29 cellular contexts compared by ENCODE assay signal in the genomic region with DNA sequence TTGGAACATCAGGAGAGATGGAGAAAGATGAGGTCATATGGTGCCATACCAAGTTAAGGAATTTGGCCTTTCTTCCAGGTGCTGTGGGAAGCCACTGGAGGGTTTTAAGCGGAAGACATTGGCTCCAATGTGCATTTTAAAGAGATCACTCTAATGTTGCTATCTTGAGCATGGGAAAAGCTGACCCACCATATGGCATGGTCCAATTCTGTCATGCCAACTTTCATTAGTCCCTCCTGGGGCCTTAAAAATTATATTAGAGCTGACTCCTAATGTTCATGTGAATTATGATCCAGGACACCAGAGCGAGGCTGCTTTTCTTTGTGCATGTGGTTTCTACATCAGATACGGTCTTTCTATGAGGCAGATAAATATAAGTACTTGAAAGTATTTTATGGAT.
A peak's percentile ranks its signal among the peaks of the same experiment; 100 is the strongest.
DNase-seq lines count a peak whose midpoint lies in the region; ATAC-seq lines count a peak whose summit lies in the region.
"Had no signal": no experiment of that assay in that cellular context is flagged by ENCODE, and none has a peak within 500 bp of the region (broad histone marks: within the 10 kb centered on the region; RNA-seq: fewer than 3 reads in every experiment).

No MANE protein-coding gene starts in this region.

- DNase-seq in G401 (ENCODE audit: low spot score), result peak; percentile 56
- DNase-seq in cerebellar cortex (ENCODE audit: low spot score), result peak; percentile 52
- peak; percentile 3 for DNase-seq in cerebellum (ENCODE audit: low spot score)
- DNase-seq in immature natural killer cell, result no peak
- DNase-seq: 8988T; ACHN; AML-193; BE2C; C1 segment of cervical spinal cord; Caco-2; Calu3; CD4-positive, alpha-beta memory T cell; CD4-positive, alpha-beta T cell; CD4-positive, CD25-positive, alpha-beta regulatory T cell; CD8-positive, alpha-beta memory T cell; CD8-positive, alpha-beta T cell; COR-L47; DMS 273 treated with DMSO at 0.1 percent for 48 hours; DMS153; DMS53; DMS79; DMS79 treated with DMSO at 0.1 percent for 48 hours; DND-41; EL had no signal

- H3K27ac Mint-ChIP-seq in immature natural killer cell, result no peak overlapping the region
- H3K27ac Mint-ChIP-seq: B cell; CD14-positive monocyte; CD4-positive, alpha-beta T cell; CD4-positive, CD25-positive, alpha-beta regulatory T cell; CD8-positive, alpha-beta memory T cell; CD8-positive, alpha-beta T cell had no signal

- no peaks in the 10 kb centered on the region for H3K9me3 Mint-ChIP-seq in immature natural killer cell
- H3K9me3 Mint-ChIP-seq: CD4-positive, alpha-beta T cell; CD8-positive, alpha-beta T cell had no signal

- in situ Hi-C loops in G401 (cut with HindIII; ENCODE audit: low sequenced_read_pairs), result no loop called here

- H3K4me1 Mint-ChIP-seq in immature natural killer cell, result no peaks in the 10 kb centered on the region
- H3K4me1 Mint-ChIP-seq: B cell; CD14-positive monocyte; CD4-positive, alpha-beta memory T cell; CD4-positive, CD25-positive, alpha-beta regulatory T cell; CD8-positive, alpha-beta memory T cell had no signal

- H3K4me3 Mint-ChIP-seq in immature natural killer cell, result no peak overlapping the region
- H3K4me3 Mint-ChIP-seq: B cell; CD14-positive monocyte; CD4-positive, alpha-beta memory T cell; CD4-positive, alpha-beta T cell; CD4-positive, CD25-positive, alpha-beta regulatory T cell; CD8-positive, alpha-beta memory T cell; CD8-positive, alpha-beta T cell had no signal

- H3K36me3 Mint-ChIP-seq in immature natural killer cell, result no peaks in the 10 kb centered on the region
- H3K36me3 Mint-ChIP-seq: CD14-positive monocyte; CD4-positive, alpha-beta memory T cell; CD4-positive, CD25-positive, alpha-beta regulatory T cell; CD8-positive, alpha-beta memory T cell; CD8-positive, alpha-beta T cell had no signal

- ATAC-seq in HG03342 (IDR thresholded peaks at IDR 0.05; ENCODE audit: unreplicated experiment) (no peak), HG02610 (IDR thresholded peaks at IDR 0.05; ENCODE audit: unreplicated experiment) (no peak)
- ATAC-seq: A549; CD8-positive, alpha-beta T cell had no signal

- H3K27me3 Mint-ChIP-seq in immature natural killer cell (ENCODE audit: low read depth in 3 of 3), result peaks cover 3 to 5% (median 4%) of the 10 kb centered on the region in 3 donors
- H3K27me3 Mint-ChIP-seq: CD4-positive, alpha-beta T cell had no signal

Comparison
In these comparisons a context has a peak if more than half of its experiments do, and no peak if none do; other contexts are left out.
1. DNase-seq: peak in G401 (single experiment), cerebellar cortex (single experiment) and cerebellum (single experiment); none in immature natural killer cell (0 of 3).